Comparison of ENCODE assay signal across 18 cellular contexts in the genomic region with DNA sequence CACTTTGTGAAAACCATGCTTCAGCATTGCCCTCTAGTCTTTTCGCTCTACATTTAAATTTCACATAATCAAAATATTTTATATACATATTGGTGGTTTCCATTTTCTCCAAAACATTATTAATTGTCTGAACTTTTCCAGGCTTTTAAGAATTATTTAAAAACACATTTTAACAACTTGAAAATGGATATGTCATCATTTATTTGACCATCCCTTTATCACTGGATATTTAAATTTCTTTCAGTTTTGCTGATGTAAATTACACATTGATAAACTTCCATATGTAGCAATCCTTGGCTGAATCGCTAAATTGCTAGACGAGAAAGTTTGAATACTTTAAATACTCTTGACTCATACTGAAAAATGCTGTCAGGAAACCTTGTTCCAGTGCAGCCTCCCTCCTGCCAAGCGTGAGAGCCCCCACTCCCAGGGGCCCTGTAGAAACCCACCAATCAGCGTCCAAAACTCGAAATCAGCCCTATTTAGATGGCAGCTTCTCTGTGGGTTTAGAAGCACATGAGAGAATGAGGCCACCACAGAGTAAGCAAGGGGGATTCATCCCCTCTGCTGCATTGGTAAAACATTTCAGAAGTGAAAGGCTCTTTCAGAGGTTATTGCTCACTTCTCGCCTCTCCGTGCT.
A peak's percentile ranks its signal among the peaks of the same experiment; 100 is the strongest.
DNase-seq lines count a peak whose midpoint lies in the region; ATAC-seq, FAIRE-seq and TF ChIP-seq lines count a peak whose summit lies in the region.
"Had no signal": no experiment of that assay in that cellular context is flagged by ENCODE, and none has a peak within 500 bp of the region (broad histone marks: within the 10 kb centered on the region; RNA-seq: fewer than 3 reads in every experiment).

No MANE protein-coding gene starts in this region.

- no peak overlapping the region for H3K4me3 Mint-ChIP-seq in T-helper 17 cell
- H3K4me3 Mint-ChIP-seq: activated naive CD8-positive, alpha-beta T cell treated with anti-CD3 and anti-CD28 coated beads for 36 hours; HFFc6 had no signal

- peaks cover 5% of the 10 kb centered on the region for H3K36me3 Mint-ChIP-seq in T-helper 17 cell (ENCODE audit: low read depth)

- DNase-seq in AG20443 (ENCODE audit: low spot score) (peak; percentile 57), T-helper 17 cell (no peak), mesenteric fat pad (ENCODE audit: low spot score) (peak; percentile 68), H54 (ENCODE audit: insufficient read length, low spot score) (no peak), NCI-H82 treated with DMSO at 0.1 percent for 48 hours (lab: John Stamatoyannopoulos, UW; ENCODE audit: unreplicated experiment) (no peak), KG1 (lab: John Stamatoyannopoulos, UW) (no peak)
- no peak for DNase-seq in stimulated activated naive CD4-positive, alpha-beta T cell treated with Interleukin-2 at 50 U/mL for 16 hours (lab: John Stamatoyannopoulos, UW)
- DNase-seq: activated naive CD8-positive, alpha-beta T cell treated with anti-CD3 and anti-CD28 coated beads for 36 hours; AML-193; cortex of kidney; DMS53; foreskin fibroblast; HFFc6; NCI-H1436; SW 1271 had no signal

- no peaks in the 10 kb centered on the region for H3K27me3 Mint-ChIP-seq in T-helper 17 cell
- H3K27me3 Mint-ChIP-seq: activated naive CD8-positive, alpha-beta T cell treated with anti-CD3 and anti-CD28 coated beads for 36 hours had no signal

- no peak for TF ChIP-seq POLR2A in H54 (IDR thresholded peaks at IDR 0.05; ENCODE audit: low read depth, low read length)

- ATAC-seq in GM21423 (IDR thresholded peaks at IDR 0.05; ENCODE audit: unreplicated experiment) (peak; percentile 49), T-helper 17 cell (no peak)

- no peak for FAIRE-seq in H54 (lab: Jason Lieb, UNC)
- FAIRE-seq: GM12892 had no signal

- peaks cover 4% of the 10 kb centered on the region for H3K4me1 Mint-ChIP-seq in T-helper 17 cell
- H3K4me1 Mint-ChIP-seq: activated naive CD8-positive, alpha-beta T cell treated with anti-CD3 and anti-CD28 coated beads for 36 hours had no signal

- peak overlapping the region; percentile 65 for H3K27ac Mint-ChIP-seq in T-helper 17 cell
- H3K27ac Mint-ChIP-seq: activated naive CD8-positive, alpha-beta T cell treated with anti-CD3 and anti-CD28 coated beads for 36 hours; HFFc6 had no signal

- H3K9me3 ChIP-seq in T-helper 17 cell (ENCODE audit: control insufficient read depth, low read length, poor library complexity, severe bottlenecking): no peaks in the 10 kb centered on the region
- H3K9me3 ChIP-seq: Peyer's patch had no signal

Comparison
In these comparisons a context has a peak if more than half of its experiments do, and no peak if none do; other contexts are left out.
1. DNase-seq: peak in AG20443 (single experiment) and mesenteric fat pad (single experiment); none in T-helper 17 cell (0 of 3), stimulated activated naive CD4-positive, alpha-beta T cell treated with Interleukin-2 at 50 U/mL for 16 hours (single experiment), H54 (single experiment), NCI-H82 treated with DMSO at 0.1 percent for 48 hours (single experiment) and KG1 (single experiment).